In the genomic region with DNA sequence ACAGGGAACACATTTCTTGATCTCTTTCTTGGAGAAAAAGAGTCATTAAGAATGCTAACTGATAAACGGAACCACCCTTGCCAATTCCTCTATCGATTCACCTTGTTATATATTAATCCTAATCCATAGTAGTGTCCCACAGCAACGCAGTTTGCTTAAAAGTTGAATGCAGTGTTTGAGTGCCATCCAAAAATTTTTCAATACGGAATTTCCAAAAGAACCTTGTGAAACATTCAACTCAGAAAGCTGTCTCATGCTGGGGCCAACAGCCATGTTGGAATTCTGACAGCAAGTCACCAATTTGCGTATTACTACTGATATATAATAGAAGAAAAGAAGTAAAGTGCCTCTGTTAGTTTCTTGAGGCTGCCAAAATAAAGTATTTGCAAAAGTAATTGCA, we compare ENCODE assay signal across 1 cellular context.
TF ChIP-seq lines count a peak whose summit lies in the region.

No MANE protein-coding gene starts in this region.

TF ChIP-seq in A549, 52 proteins besides CTCF, POLR2A, EP300 and RAD21 (continued from another document):
- TF ChIP-seq, protein P1, sequence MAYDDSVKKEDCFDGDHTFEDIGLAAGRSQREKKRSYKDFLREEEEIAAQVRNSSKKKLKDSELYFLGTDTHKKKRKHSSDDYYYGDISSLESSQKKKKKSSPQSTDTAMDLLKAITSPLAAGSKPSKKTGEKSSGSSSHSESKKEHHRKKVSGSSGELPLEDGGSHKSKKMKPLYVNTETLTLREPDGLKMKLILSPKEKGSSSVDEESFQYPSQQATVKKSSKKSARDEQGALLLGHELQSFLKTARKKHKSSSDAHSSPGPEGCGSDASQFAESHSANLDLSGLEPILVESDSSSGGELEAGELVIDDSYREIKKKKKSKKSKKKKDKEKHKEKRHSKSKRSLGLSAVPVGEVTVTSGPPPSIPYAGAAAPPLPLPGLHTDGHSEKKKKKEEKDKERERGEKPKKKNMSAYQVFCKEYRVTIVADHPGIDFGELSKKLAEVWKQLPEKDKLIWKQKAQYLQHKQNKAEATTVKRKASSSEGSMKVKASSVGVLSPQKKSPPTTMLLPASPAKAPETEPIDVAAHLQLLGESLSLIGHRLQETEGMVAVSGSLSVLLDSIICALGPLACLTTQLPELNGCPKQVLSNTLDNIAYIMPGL (CRISPR knock-in tag; IDR thresholded peaks at IDR 0.05; ENCODE audit: borderline replicate concordance): no peak
- TF ChIP-seq NPAS2 (CRISPR knock-in tag; IDR thresholded peaks at IDR 0.05; ENCODE audit: borderline replicate concordance): no peak
- no peak for TF ChIP-seq RFX5 (IDR thresholded peaks at IDR 0.05)
- no peak for TF ChIP-seq BHLHE40 (IDR thresholded peaks at IDR 0.05; ENCODE audit: low read depth, low read length)
- TF ChIP-seq ZC3H11A (IDR thresholded peaks at IDR 0.05): no peak
